Comparison of ENCODE assay signal across 23 cellular contexts in the genomic region with DNA sequence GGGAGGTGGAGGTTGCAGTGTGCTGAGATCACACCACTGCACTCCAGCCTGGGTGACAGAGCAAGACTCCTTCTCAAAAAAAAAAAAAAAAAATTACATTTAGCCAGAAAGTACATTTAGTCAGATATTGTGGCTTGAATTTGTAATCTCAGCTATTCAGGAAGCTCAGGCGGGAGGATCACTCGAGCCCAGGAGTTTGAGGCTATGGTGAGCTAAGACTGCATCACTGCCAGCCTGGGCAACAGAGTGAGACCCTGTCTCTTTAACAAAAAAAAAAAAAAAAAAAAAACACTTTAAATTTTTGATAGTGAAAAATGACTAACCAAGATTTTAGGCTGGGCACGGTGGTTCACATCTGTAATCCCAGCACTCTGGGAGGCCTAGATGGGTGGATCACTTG. TPM values are rescaled to one million over a fixed set of nuclear protein-coding genes. Genes with fewer than 3 reads are reported as not detected.
DNase-seq lines count a peak whose midpoint lies in the region; ATAC-seq and TF ChIP-seq lines count a peak whose summit lies in the region.
"Had no signal": no experiment of that assay in that cellular context is flagged by ENCODE, and none has a peak within 500 bp of the region (broad histone marks: within the 10 kb centered on the region; RNA-seq: fewer than 3 reads in every experiment).

No MANE protein-coding gene starts in this region.

- no peak for TF ChIP-seq CTCF in WERI-Rb-1 (IDR thresholded peaks at IDR 0.05; ENCODE audit: low read depth, low read length)
- TF ChIP-seq CTCF in nephron progenitor cell (IDR thresholded peaks at IDR 0.05) = no peak

- H3K4me1 ChIP-seq in GM23248 (ENCODE audit: insufficient read depth) = peaks cover 24% of the 10 kb centered on the region

- H3K9ac ChIP-seq in GM23248 = no peak overlapping the region

- H3K79me2 ChIP-seq in GM23248 (ENCODE audit: insufficient read depth) = peaks cover 100% of the 10 kb centered on the region

- H3K9me2 ChIP-seq in GM23248 (ENCODE audit: insufficient read depth) = no peaks in the 10 kb centered on the region

- in situ Hi-C loops in GM23248 (cut with MboI) = no loop called here

- no peak overlapping the region for H3K27ac Mint-ChIP-seq in nephron progenitor cell
- no peak overlapping the region for H3K27ac Mint-ChIP-seq in activated naive CD8-positive, alpha-beta T cell treated with anti-CD3 and anti-CD28 coated beads for 36 hours

- ATAC-seq in HG03565 (IDR thresholded peaks at IDR 0.05; ENCODE audit: unreplicated experiment) = no peak
- ATAC-seq: PC-3 had no signal

- WGBS in GM23248 (ENCODE audit: low coverage in 1 of 2, low lambda C conversion rate in 2 of 2, missing lambda C conversion rate in 2 of 2), 2 experiments = 44 to 46% methylated on average over 3 of the region's 3 CpGs

- no peak overlapping the region for H3K4me3 Mint-ChIP-seq in nephron progenitor cell
- H3K4me3 Mint-ChIP-seq in activated naive CD8-positive, alpha-beta T cell treated with anti-CD3 and anti-CD28 coated beads for 36 hours = no peak overlapping the region
- H3K4me3 Mint-ChIP-seq: CD14-positive monocyte had no signal

- H3K4me3 ChIP-seq in GM23248 = no peak overlapping the region
- no peak overlapping the region for H3K4me3 ChIP-seq in WERI-Rb-1 (ENCODE audit: low read depth, low read length)
- H3K4me3 ChIP-seq: SJSA1 had no signal

- no peaks in the 10 kb centered on the region for H3K9me3 Mint-ChIP-seq in nephron progenitor cell
- no peaks in the 10 kb centered on the region for H3K9me3 Mint-ChIP-seq in activated naive CD8-positive, alpha-beta T cell treated with anti-CD3 and anti-CD28 coated beads for 36 hours
- H3K9me3 Mint-ChIP-seq: CD14-positive monocyte had no signal

- peaks cover 5% of the 10 kb centered on the region for H3K36me3 Mint-ChIP-seq in nephron progenitor cell (ENCODE audit: low read depth)
- no peaks in the 10 kb centered on the region for H3K36me3 Mint-ChIP-seq in activated naive CD8-positive, alpha-beta T cell treated with anti-CD3 and anti-CD28 coated beads for 36 hours

- DNase-seq in GM23248 = peak; percentile 40
- DNase-seq in M059J (ENCODE audit: low read depth) = peak; percentile 33
- DNase-seq in WERI-Rb-1 = no peak
- peak; percentile 34 for DNase-seq in iris pigment epithelial cell (ENCODE audit: low read depth)
- DNase-seq in nephron progenitor cell = no peak
- no peak for DNase-seq in activated naive CD8-positive, alpha-beta T cell treated with anti-CD3 and anti-CD28 coated beads for 36 hours
- DNase-seq: BE2C; Calu3; DMS79 treated with DMSO at 0.1 percent for 48 hours; HCEC 1CT; NCI-H1105; NCI-H1436 treated with DMSO at 0.1 percent for 48 hours; NCI-H187 treated with DMSO at 0.1 percent for 48 hours; NCI-H2171 treated with DMSO at 0.1 percent for 48 hours; NCI-H446; NCI-H524 treated with DMSO at 0.1 percent for 48 hours; NCI-H774; NK-92 treated with Interleukin-12 subunit alpha and Interleukin-12 subunit beta, amount 100 ng/mL, for 24 hours; PC-3; Right ventricle myocardium superior had no signal

- H3K9me3 ChIP-seq in GM23248 (ENCODE audit: low read depth) = no peaks in the 10 kb centered on the region
- no peaks in the 10 kb centered on the region for H3K9me3 ChIP-seq in WERI-Rb-1 (ENCODE audit: severe bottlenecking)
- H3K9me3 ChIP-seq: BE2C, SJSA1 had no signal

- peaks cover 19% of the 10 kb centered on the region for H3K4me1 Mint-ChIP-seq in nephron progenitor cell
- H3K4me1 Mint-ChIP-seq in activated naive CD8-positive, alpha-beta T cell treated with anti-CD3 and anti-CD28 coated beads for 36 hours = peaks cover 44% of the 10 kb centered on the region

- H3K27me3 ChIP-seq in GM23248 (replicated peaks; ENCODE audit: insufficient read depth) (no peaks in the 10 kb centered on the region), WERI-Rb-1 (ENCODE audit: insufficient read depth, low read depth, severe bottlenecking) (no peaks in the 10 kb centered on the region)
- H3K27me3 ChIP-seq: BE2C, SJSA1 had no signal

- H3K27ac ChIP-seq in GM23248 (no peak overlapping the region), WERI-Rb-1 (peak overlapping the region; percentile 16; the same call in 1 of the 2 replicates)
- H3K27ac ChIP-seq: SJSA1 had no signal

- no peak overlapping the region for H2AFZ ChIP-seq in GM23248

- H3K27me3 Mint-ChIP-seq in nephron progenitor cell (ENCODE audit: low read depth, poor library complexity) = no peaks in the 10 kb centered on the region
- no peaks in the 10 kb centered on the region for H3K27me3 Mint-ChIP-seq in activated naive CD8-positive, alpha-beta T cell treated with anti-CD3 and anti-CD28 coated beads for 36 hours

- 0 out of 2 replicates have a peak, but pooled peaks cover 17% of the 10 kb centered on the region for H4K20me1 ChIP-seq in GM23248 (ENCODE audit: insufficient read depth)

- H3F3A ChIP-seq in GM23248 (ENCODE audit: insufficient read depth) = peaks cover 28% of the 10 kb centered on the region

- H3K36me3 ChIP-seq in GM23248 (ENCODE audit: low read depth) (no peaks in the 10 kb centered on the region; the same call in 1 of the 2 replicates), WERI-Rb-1 (no peaks in the 10 kb centered on the region)
- H3K36me3 ChIP-seq: BE2C, SJSA1 had no signal

- no peak overlapping the region for H3K4me2 ChIP-seq in GM23248 (ENCODE audit: unreplicated experiment)

RNA-seq across cellular contexts. Expression of gene MRTFA, which starts 27.3 kb away (rescaled TPM):
- total RNA-seq in GM23248 (2014; rRNA removed; shearing (Covaris generic)) = 49.2 and 59.2 TPM in 2 replicates
- polyA plus RNA-seq in GM23248 (2016; fragmentation: Nextera tagmentation; extraction: Ambion mirVana) = 24.0 and 24.2 TPM in 2 replicates
- total RNA-seq in M059J (2014; rRNA removed; shearing (Covaris generic)) = 25.4 and 25.8 TPM in 2 replicates
- 10 to 100 TPM; 35.3 to 37.6 TPM for total RNA-seq in activated naive CD8-positive, alpha-beta T cell treated with anti-CD3 and anti-CD28 coated beads for 36 hours

Comparison
In these comparisons a context has a peak if more than half of its experiments do, and no peak if none do; other contexts are left out.
1. DNase-seq: peak in GM23248 (single experiment), M059J (single experiment) and iris pigment epithelial cell (single experiment); none in WERI-Rb-1 (single experiment), nephron progenitor cell (single experiment) and activated naive CD8-positive, alpha-beta T cell treated with anti-CD3 and anti-CD28 coated beads for 36 hours (single experiment).